In the genomic region with DNA sequence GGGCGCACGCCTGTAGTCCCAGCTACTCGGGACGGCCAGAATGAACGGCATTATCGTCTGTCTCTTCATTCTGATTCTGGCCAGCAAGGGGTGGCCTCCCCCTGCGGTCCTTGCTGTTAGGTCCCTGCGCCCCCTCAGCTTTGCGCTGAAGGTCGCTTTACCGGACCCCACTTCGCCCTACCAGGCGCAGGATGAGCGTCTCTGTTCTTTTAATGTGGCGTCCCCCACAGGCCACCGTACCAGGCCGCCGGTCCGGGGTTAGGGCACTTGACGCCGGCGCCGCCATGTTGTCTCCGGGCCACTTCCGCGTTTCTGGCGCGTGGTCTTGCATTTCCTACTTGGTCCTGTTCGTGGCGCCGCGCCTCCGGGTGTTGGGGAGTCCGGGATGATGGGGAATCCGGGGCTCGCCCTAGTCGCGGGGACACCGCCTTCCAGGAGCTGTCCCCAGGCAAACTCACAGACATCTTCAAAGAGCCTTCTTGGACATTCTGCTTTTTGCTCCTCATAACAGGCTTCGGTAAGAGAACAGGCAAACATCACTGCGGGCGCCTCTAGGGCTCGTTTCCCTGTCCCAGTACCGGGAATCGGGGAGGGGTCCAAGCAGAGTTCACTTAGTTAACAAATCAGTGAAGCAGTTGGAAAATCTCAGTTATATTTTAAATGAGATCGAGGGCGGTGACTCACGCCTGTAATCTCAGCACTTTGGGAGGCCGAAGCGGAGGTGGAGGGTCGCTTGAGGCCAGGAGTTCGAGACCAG, we compare ENCODE assay signal across 1 cellular context.
TF ChIP-seq lines count a peak whose summit lies in the region.

No MANE protein-coding gene starts in this region.

TF ChIP-seq in HepG2, 621 proteins besides CTCF, POLR2A, EP300 and RAD21 (continued from another document and continues in another):
- TF ChIP-seq, protein P1, sequence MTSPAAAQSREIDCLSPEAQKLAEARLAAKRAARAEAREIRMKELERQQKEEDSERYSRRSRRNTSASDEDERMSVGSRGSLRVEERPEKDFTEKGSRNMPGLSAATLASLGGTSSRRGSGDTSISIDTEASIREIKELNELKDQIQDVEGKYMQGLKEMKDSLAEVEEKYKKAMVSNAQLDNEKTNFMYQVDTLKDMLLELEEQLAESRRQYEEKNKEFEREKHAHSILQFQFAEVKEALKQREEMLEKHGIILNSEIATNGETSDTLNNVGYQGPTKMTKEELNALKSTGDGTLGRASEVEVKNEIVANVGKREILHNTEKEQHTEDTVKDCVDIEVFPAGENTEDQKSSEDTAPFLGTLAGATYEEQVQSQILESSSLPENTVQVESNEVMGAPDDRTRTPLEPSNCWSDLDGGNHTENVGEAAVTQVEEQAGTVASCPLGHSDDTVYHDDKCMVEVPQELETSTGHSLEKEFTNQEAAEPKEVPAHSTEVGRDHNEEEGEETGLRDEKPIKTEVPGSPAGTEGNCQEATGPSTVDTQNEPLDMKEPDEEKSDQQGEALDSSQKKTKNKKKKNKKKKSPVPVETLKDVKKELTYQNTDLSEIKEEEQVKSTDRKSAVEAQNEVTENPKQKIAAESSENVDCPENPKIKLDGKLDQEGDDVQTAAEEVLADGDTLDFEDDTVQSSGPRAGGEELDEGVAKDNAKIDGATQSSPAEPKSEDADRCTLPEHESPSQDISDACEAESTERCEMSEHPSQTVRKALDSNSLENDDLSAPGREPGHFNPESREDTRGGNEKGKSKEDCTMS (CRISPR knock-in tag; conservative IDR thresholded peaks at IDR 0.05) = no peak
- no peak for TF ChIP-seq LCORL (IDR thresholded peaks at IDR 0.05)
- TF ChIP-seq LCORL (CRISPR knock-in tag; IDR thresholded peaks at IDR 0.05) = peak; percentile 81
- no peak for TF ChIP-seq GTF3A (CRISPR knock-in tag; conservative IDR thresholded peaks at IDR 0.05)
- no peak for TF ChIP-seq ZNF557 (CRISPR knock-in tag; IDR thresholded peaks at IDR 0.05)
- peak; percentile 63; the same call in 1 of the 2 replicates for TF ChIP-seq ZNF839 (CRISPR knock-in tag; IDR thresholded peaks at IDR 0.05; ENCODE audit: borderline replicate concordance)
- no peak for TF ChIP-seq DNMT3B (CRISPR knock-in tag; conservative IDR thresholded peaks at IDR 0.05)
- TF ChIP-seq RELA (CRISPR knock-in tag; IDR thresholded peaks at IDR 0.05) = no peak
- TF ChIP-seq ZNF230 (CRISPR knock-in tag; IDR thresholded peaks at IDR 0.05) = 0 out of 2 replicates have a peak, but pooled peaks have one; percentile 61
- TF ChIP-seq ZNF720 (CRISPR knock-in tag; IDR thresholded peaks at IDR 0.05) = no peak
- no peak for TF ChIP-seq ZNF329 (CRISPR knock-in tag; IDR thresholded peaks at IDR 0.05; ENCODE audit: low read depth)
- no peak for TF ChIP-seq ZNF460 (CRISPR knock-in tag; IDR thresholded peaks at IDR 0.05; ENCODE audit: borderline replicate concordance)
- peak; percentile 69; the same call in 1 of the 2 replicates for TF ChIP-seq TARDBP (CRISPR knock-in tag; IDR thresholded peaks at IDR 0.05)
- TF ChIP-seq GABPB1 (CRISPR knock-in tag; IDR thresholded peaks at IDR 0.05) = peak; percentile 95
- TF ChIP-seq ZSCAN22 (CRISPR knock-in tag; IDR thresholded peaks at IDR 0.05) = no peak
- TF ChIP-seq FOXK2 (IDR thresholded peaks at IDR 0.05) = no peak
- TF ChIP-seq GATAD2A (CRISPR knock-in tag; IDR thresholded peaks at IDR 0.05) = peak; percentile 70
- TF ChIP-seq ATF7-NPFF (CRISPR knock-in tag; IDR thresholded peaks at IDR 0.05; ENCODE audit: low read depth) = no peak
- no peak for TF ChIP-seq ZNF569 (CRISPR knock-in tag; IDR thresholded peaks at IDR 0.05; ENCODE audit: borderline replicate concordance)
- TF ChIP-seq, protein P2, sequence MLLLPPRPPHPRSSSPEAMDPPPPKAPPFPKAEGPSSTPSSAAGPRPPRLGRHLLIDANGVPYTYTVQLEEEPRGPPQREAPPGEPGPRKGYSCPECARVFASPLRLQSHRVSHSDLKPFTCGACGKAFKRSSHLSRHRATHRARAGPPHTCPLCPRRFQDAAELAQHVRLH (CRISPR knock-in tag; IDR thresholded peaks at IDR 0.05; ENCODE audit: borderline replicate concordance, low read depth) = peak; percentile 91
- no peak for TF ChIP-seq TCF7 (IDR thresholded peaks at IDR 0.05; ENCODE audit: low read depth)
- TF ChIP-seq, protein P3, sequence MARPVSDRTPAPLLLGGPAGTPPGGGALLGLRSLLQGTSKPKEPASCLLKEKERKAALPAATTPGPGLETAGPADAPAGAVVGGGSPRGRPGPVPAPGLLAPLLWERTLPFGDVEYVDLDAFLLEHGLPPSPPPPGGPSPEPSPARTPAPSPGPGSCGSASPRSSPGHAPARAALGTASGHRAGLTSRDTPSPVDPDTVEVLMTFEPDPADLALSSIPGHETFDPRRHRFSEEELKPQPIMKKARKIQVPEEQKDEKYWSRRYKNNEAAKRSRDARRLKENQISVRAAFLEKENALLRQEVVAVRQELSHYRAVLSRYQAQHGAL (CRISPR knock-in tag; IDR thresholded peaks at IDR 0.05; ENCODE audit: not compliant biosample characterization) = no peak
- TF ChIP-seq SALL2 (CRISPR knock-in tag; IDR thresholded peaks at IDR 0.05) = peak; percentile 88
- no peak for TF ChIP-seq PCBP2 (optimal IDR thresholded peaks at IDR 0.05; ENCODE audit: low read depth, low read length, poor library complexity, severe bottlenecking)
- TF ChIP-seq MIXL1 (CRISPR knock-in tag; IDR thresholded peaks at IDR 0.05) = peak; percentile 73
- TF ChIP-seq ZNF17 (CRISPR knock-in tag; IDR thresholded peaks at IDR 0.05) = no peak
- TF ChIP-seq, protein P4, sequence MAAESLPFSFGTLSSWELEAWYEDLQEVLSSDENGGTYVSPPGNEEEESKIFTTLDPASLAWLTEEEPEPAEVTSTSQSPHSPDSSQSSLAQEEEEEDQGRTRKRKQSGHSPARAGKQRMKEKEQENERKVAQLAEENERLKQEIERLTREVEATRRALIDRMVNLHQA (CRISPR knock-in tag; IDR thresholded peaks at IDR 0.05) = no peak
- TF ChIP-seq GABPA (IDR thresholded peaks at IDR 0.05; ENCODE audit: low read depth, low read length) = no peak; the same call in 1 of the 2 replicates
- TF ChIP-seq GABPA (CRISPR knock-in tag; IDR thresholded peaks at IDR 0.05; ENCODE audit: low read depth) = peak; percentile 88
- TF ChIP-seq ZNF709 (CRISPR knock-in tag; IDR thresholded peaks at IDR 0.05) = 0 out of 2 replicates have a peak, but pooled peaks have one; percentile 75
- TF ChIP-seq, protein P5, sequence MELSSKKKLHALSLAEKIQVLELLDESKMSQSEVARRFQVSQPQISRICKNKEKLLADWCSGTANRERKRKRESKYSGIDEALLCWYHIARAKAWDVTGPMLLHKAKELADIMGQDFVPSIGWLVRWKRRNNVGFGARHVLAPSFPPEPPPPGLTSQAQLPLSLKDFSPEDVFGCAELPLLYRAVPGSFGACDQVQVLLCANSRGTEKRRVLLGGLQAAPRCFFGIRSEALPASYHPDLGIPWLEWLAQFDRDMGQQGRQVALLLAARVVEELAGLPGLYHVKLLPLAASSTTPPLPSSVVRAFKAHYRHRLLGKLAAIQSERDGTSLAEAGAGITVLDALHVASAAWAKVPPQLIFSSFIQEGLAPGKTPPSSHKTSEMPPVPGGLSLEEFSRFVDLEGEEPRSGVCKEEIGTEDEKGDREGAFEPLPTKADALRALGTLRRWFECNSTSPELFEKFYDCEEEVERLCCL (CRISPR knock-in tag; IDR thresholded peaks at IDR 0.05; ENCODE audit: borderline replicate concordance) = no peak
- TF ChIP-seq PRPF4 (IDR thresholded peaks at IDR 0.05; ENCODE audit: low read depth, low read length, poor library complexity, severe bottlenecking) = no peak
- TF ChIP-seq, protein P6, sequence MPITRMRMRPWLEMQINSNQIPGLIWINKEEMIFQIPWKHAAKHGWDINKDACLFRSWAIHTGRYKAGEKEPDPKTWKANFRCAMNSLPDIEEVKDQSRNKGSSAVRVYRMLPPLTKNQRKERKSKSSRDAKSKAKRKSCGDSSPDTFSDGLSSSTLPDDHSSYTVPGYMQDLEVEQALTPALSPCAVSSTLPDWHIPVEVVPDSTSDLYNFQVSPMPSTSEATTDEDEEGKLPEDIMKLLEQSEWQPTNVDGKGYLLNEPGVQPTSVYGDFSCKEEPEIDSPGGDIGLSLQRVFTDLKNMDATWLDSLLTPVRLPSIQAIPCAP (CRISPR knock-in tag; IDR thresholded peaks at IDR 0.05; ENCODE audit: low read depth) = no peak
- no peak; the same call in 1 of the 2 replicates for TF ChIP-seq ZNF3 (CRISPR knock-in tag; IDR thresholded peaks at IDR 0.05)
- TF ChIP-seq, protein P7, sequence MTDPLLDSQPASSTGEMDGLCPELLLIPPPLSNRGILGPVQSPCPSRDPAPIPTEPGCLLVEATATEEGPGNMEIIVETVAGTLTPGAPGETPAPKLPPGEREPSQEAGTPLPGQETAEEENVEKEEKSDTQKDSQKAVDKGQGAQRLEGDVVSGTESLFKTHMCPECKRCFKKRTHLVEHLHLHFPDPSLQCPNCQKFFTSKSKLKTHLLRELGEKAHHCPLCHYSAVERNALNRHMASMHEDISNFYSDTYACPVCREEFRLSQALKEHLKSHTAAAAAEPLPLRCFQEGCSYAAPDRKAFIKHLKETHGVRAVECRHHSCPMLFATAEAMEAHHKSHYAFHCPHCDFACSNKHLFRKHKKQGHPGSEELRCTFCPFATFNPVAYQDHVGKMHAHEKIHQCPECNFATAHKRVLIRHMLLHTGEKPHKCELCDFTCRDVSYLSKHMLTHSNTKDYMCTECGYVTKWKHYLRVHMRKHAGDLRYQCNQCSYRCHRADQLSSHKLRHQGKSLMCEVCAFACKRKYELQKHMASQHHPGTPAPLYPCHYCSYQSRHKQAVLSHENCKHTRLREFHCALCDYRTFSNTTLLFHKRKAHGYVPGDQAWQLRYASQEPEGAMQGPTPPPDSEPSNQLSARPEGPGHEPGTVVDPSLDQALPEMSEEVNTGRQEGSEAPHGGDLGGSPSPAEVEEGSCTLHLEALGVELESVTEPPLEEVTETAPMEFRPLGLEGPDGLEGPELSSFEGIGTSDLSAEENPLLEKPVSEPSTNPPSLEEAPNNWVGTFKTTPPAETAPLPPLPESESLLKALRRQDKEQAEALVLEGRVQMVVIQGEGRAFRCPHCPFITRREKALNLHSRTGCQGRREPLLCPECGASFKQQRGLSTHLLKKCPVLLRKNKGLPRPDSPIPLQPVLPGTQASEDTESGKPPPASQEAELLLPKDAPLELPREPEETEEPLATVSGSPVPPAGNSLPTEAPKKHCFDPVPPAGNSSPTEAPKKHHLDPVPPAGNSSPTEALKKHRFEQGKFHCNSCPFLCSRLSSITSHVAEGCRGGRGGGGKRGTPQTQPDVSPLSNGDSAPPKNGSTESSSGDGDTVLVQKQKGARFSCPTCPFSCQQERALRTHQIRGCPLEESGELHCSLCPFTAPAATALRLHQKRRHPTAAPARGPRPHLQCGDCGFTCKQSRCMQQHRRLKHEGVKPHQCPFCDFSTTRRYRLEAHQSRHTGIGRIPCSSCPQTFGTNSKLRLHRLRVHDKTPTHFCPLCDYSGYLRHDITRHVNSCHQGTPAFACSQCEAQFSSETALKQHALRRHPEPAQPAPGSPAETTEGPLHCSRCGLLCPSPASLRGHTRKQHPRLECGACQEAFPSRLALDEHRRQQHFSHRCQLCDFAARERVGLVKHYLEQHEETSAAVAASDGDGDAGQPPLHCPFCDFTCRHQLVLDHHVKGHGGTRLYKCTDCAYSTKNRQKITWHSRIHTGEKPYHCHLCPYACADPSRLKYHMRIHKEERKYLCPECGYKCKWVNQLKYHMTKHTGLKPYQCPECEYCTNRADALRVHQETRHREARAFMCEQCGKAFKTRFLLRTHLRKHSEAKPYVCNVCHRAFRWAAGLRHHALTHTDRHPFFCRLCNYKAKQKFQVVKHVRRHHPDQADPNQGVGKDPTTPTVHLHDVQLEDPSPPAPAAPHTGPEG (CRISPR knock-in tag; IDR thresholded peaks at IDR 0.05) = 0 out of 2 replicates have a peak, but pooled peaks have one; percentile 40
- TF ChIP-seq, protein P8, sequence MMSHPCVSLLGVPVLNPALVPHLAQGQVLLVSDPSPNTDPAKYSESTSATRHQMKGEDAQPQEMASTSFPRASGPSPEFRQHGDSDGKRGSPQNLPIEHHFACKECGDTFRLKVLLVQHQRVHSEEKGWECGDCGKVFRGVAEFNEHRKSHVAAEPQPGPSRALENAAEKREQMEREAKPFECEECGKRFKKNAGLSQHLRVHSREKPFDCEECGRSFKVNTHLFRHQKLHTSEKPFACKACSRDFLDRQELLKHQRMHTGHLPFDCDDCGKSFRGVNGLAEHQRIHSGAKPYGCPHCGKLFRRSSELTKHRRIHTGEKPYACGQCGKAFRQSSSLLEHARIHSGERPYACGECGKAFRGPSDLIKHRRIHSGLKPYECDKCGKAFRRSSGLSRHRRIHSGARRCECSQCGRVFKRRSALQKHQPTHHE (CRISPR knock-in tag; IDR thresholded peaks at IDR 0.05; ENCODE audit: borderline replicate concordance) = 0 out of 2 replicates have a peak, but pooled peaks have one; percentile 70
- no peak; the same call in 1 of the 2 replicates for TF ChIP-seq KDM5B (CRISPR knock-in tag; IDR thresholded peaks at IDR 0.05; ENCODE audit: borderline replicate concordance)
- peak; percentile 30 for TF ChIP-seq HNF4A (CRISPR knock-in tag; IDR thresholded peaks at IDR 0.05)
- TF ChIP-seq MEIS2 (CRISPR knock-in tag; IDR thresholded peaks at IDR 0.05) = 0 out of 2 replicates have a peak, but pooled peaks have one; percentile 41
- peak; percentile 78 for TF ChIP-seq KAT7 (CRISPR knock-in tag; IDR thresholded peaks at IDR 0.05; ENCODE audit: borderline replicate concordance)
- no peak for TF ChIP-seq ZNF572 (CRISPR knock-in tag; IDR thresholded peaks at IDR 0.05)
- TF ChIP-seq, protein P9, sequence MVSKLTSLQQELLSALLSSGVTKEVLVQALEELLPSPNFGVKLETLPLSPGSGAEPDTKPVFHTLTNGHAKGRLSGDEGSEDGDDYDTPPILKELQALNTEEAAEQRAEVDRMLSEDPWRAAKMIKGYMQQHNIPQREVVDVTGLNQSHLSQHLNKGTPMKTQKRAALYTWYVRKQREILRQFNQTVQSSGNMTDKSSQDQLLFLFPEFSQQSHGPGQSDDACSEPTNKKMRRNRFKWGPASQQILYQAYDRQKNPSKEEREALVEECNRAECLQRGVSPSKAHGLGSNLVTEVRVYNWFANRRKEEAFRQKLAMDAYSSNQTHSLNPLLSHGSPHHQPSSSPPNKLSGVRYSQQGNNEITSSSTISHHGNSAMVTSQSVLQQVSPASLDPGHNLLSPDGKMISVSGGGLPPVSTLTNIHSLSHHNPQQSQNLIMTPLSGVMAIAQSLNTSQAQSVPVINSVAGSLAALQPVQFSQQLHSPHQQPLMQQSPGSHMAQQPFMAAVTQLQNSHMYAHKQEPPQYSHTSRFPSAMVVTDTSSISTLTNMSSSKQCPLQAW (CRISPR knock-in tag; IDR thresholded peaks at IDR 0.05) = peak; percentile 80
- TF ChIP-seq, protein P10, sequence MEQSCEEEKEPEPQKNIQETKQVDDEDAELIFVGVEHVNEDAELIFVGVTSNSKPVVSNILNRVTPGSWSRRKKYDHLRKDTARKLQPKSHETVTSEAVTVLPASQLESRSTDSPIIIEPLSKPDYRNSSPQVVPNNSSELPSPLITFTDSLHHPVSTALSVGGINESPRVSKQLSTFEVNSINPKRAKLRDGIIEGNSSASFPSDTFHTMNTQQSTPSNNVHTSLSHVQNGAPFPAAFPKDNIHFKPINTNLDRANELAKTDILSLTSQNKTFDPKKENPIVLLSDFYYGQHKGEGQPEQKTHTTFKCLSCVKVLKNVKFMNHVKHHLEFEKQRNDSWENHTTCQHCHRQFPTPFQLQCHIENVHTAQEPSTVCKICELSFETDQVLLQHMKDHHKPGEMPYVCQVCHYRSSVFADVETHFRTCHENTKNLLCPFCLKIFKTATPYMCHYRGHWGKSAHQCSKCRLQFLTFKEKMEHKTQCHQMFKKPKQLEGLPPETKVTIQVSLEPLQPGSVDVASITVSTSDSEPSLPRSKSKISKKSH (CRISPR knock-in tag; IDR thresholded peaks at IDR 0.05; ENCODE audit: borderline replicate concordance) = no peak
- no peak for TF ChIP-seq SNAPC2 (CRISPR knock-in tag; IDR thresholded peaks at IDR 0.05)
- peak; percentile 50; the same call in 1 of the 2 replicates for TF ChIP-seq ZNF224 (CRISPR knock-in tag; IDR thresholded peaks at IDR 0.05)
- 0 out of 2 replicates have a peak, but pooled peaks have one; percentile 50 for TF ChIP-seq ZNF367 (CRISPR knock-in tag; IDR thresholded peaks at IDR 0.05; ENCODE audit: borderline replicate concordance)
- TF ChIP-seq ZSCAN25 (CRISPR knock-in tag; IDR thresholded peaks at IDR 0.05) = no peak; the same call in 1 of the 2 replicates
